20 cellular contexts compared by ENCODE assay signal in genomic region chr12:60872219-60872618, GRCh38.
DNase-seq lines count a peak whose midpoint lies in the region; ATAC-seq and TF ChIP-seq lines count a peak whose summit lies in the region.
"Had no signal": no experiment of that assay in that cellular context is flagged by ENCODE, and none has a peak within 500 bp of the region (broad histone marks: within the 10 kb centered on the region; RNA-seq: fewer than 3 reads in every experiment).

No MANE protein-coding gene starts in this region.

- DNase-seq in Right ventricle myocardium superior, result peak; percentile 27
- no peak for DNase-seq in Right ventricle myocardium inferior (ENCODE audit: missing footprints)
- peak; percentile 64 for DNase-seq in coronary artery (ENCODE audit: low spot score)
- DNase-seq in osteocyte (ENCODE audit: extremely low spot score, unreplicated experiment), result peak; percentile 73
- DNase-seq: CD4-positive, CD25-positive, alpha-beta regulatory T cell; DMS153; HCEC 1CT; NCI-H1092; NCI-H1417 treated with DMSO at 0.1 percent for 48 hours; NCI-H187; NCI-H524; NCI-H748 treated with DMSO at 0.1 percent for 48 hours; PC-9 had no signal

- intact Hi-C loops in Right ventricle myocardium superior (cut with DNase I), result no loop called here
- intact Hi-C loops in Right ventricle myocardium inferior (cut with DNase I), result no loop called here

- TF ChIP-seq CTCF in coronary artery (IDR thresholded peaks at IDR 0.05) (no peak), osteocyte (IDR thresholded peaks at IDR 0.05) (no peak)

- no peaks in the 10 kb centered on the region for H3K9me3 Mint-ChIP-seq in osteocyte (ENCODE audit: unreplicated experiment)

- H3K27me3 Mint-ChIP-seq in osteocyte (ENCODE audit: unreplicated experiment), result no peaks in the 10 kb centered on the region
- H3K27me3 Mint-ChIP-seq: CD4-positive, CD25-positive, alpha-beta regulatory T cell; IgD-negative memory B cell had no signal

- H3K4me1 Mint-ChIP-seq in osteocyte (ENCODE audit: unreplicated experiment), result no peaks in the 10 kb centered on the region
- H3K4me1 Mint-ChIP-seq: CD4-positive, CD25-positive, alpha-beta regulatory T cell; IgD-negative memory B cell had no signal

- ATAC-seq in Right ventricle myocardium superior (ENCODE audit: poor library complexity) (no peak), Right ventricle myocardium inferior (no peak), GM18511 (IDR thresholded peaks at IDR 0.05; ENCODE audit: unreplicated experiment) (no peak), HG03139 (IDR thresholded peaks at IDR 0.05; ENCODE audit: unreplicated experiment) (no peak), GM21423 (IDR thresholded peaks at IDR 0.05; ENCODE audit: unreplicated experiment) (no peak)
- ATAC-seq: SK-N-SH treated with all-trans-retinoic acid at 6 μM for 48 hours had no signal

- no peak overlapping the region for H3K4me3 ChIP-seq in coronary artery
- H3K4me3 ChIP-seq: BLaER1, PC-9 had no signal

- no peaks in the 10 kb centered on the region for H3K36me3 Mint-ChIP-seq in osteocyte (ENCODE audit: unreplicated experiment)
- H3K36me3 Mint-ChIP-seq: CD4-positive, CD25-positive, alpha-beta regulatory T cell had no signal

- H3K4me3 Mint-ChIP-seq in osteocyte (ENCODE audit: unreplicated experiment), result no peak overlapping the region
- H3K4me3 Mint-ChIP-seq: CD4-positive, CD25-positive, alpha-beta regulatory T cell; IgD-negative memory B cell had no signal

- no peak overlapping the region for H3K27ac Mint-ChIP-seq in osteocyte (ENCODE audit: unreplicated experiment)
- H3K27ac Mint-ChIP-seq: CD4-positive, CD25-positive, alpha-beta regulatory T cell; IgD-negative memory B cell had no signal

- no peak overlapping the region for H3K27ac ChIP-seq in coronary artery
- H3K27ac ChIP-seq: BLaER1, KMS-11, PC-9 had no signal
